ENCODE assay signal across 8 cellular contexts in the genomic region with DNA sequence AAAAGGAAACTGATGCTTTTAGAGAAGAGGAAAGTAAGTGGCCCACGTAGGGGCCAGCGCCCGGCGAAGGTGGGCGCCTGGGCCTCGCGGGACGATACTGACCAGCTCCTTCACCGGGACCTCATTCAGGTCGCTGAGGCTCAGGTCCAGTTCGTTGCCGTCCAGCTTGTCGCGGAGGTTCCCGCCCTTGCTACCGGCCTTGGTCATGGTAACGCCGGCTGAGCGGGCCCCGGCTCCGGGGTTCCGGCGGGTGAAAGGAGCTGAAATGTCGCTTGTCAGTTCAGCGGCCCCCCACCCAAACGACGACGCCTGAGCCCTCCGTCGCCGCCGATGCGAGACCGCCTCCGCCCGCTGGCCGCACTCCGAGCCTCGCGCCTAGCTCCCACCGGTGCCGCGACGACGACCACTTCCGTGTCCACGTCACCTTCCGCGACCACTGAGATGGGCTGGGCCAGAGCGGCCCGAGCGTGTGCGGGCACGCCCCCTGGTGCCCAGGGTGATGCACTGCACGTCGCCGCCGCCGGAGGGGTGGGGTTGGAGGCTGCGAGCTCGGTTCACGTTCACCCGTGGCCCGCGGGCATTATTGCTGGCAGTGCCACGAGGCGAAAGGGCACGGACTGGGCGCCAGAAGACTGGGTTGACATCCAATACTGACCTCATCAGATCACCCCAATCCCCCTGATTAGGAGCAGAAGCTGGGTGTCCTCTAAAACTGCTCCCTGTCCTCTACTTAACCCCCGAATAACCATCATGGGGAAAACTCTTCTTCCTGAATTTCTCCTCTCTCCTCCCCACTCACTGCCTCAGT. TPM values are rescaled to one million over a fixed set of nuclear protein-coding genes. Genes with fewer than 3 reads are reported as not detected.
DNase-seq lines count a peak whose midpoint lies in the region; TF ChIP-seq lines count a peak whose summit lies in the region.

LRRC59 (minus strand) TSS at position 413 of the 808 bp plus-strand sequence; CDS start at position 207, 206 bp downstream.

- H3K27ac ChIP-seq in SJSA1 = peak within 1 kb of the TSS; percentile 78
- no peak within 1 kb of the TSS for H3K27ac ChIP-seq in neuronal stem cell (replicated peaks; ENCODE audit: low read length)
- H3K27ac ChIP-seq in subcutaneous abdominal adipose tissue (ENCODE audit: low read depth, low read length) = peak within 1 kb of the TSS; percentile 89

- no peaks in the 10 kb centered on the region for H3K9me2 ChIP-seq in Loucy (replicated peaks; ENCODE audit: low read depth, low read length)

- no CpG with 5 or more reads among the region's 70 CpGs for WGBS in neuronal stem cell (ENCODE audit: extremely low coverage in 2 of 2, insufficient read length in 2 of 2, insufficient replicate concordance in 1 of 2), 2 donors

- no peaks in the 10 kb centered on the region for H3K9me3 ChIP-seq in Loucy (ENCODE audit: insufficient read depth, low read depth, low read length)
- 0 out of 2 replicates have a peak, but pooled peaks cover 3% of the 10 kb centered on the region for H3K9me3 ChIP-seq in SJSA1 (replicated peaks)
- peaks cover 0 to 4% of the 10 kb centered on the region in 2 donors for H3K9me3 ChIP-seq in neuronal stem cell (replicated peaks in 1 of 2; ENCODE audit: control insufficient read depth in 2 of 2, insufficient read depth in 1 of 2, low read depth in 1 of 2, low read length in 2 of 2)
- H3K9me3 ChIP-seq in subcutaneous abdominal adipose tissue (ENCODE audit: control insufficient read depth in 5 of 5, low read length in 5 of 5) = no peaks in the 10 kb centered on the region

- peak within 1 kb of the TSS; percentile 81 for H3K18ac ChIP-seq in neuronal stem cell (ENCODE audit: low read length)

- peak within 1 kb of the TSS; percentile 83 for H3K23ac ChIP-seq in neuronal stem cell (ENCODE audit: low read depth, low read length, poor library complexity)

- no peak within 1 kb of the TSS for H3K4ac ChIP-seq in neuronal stem cell (ENCODE audit: low read length)

- H3K36me3 ChIP-seq in H7 (replicated peaks; ENCODE audit: control insufficient read depth, insufficient read depth, low read length) (peaks cover 25% of the 10 kb centered on the region), Loucy (ENCODE audit: insufficient read depth, low read length) (peaks cover 26% of the 10 kb centered on the region; the same call in 1 of the 2 replicates), SJSA1 (peaks cover 48% of the 10 kb centered on the region), neuronal stem cell (replicated peaks in 1 of 2; ENCODE audit: control insufficient read depth in 2 of 2, insufficient read depth in 2 of 2, low read length in 2 of 2) (peaks cover 20 to 38% of the 10 kb centered on the region in 2 donors), subcutaneous abdominal adipose tissue (ENCODE audit: control insufficient read depth in 5 of 5, insufficient read depth in 5 of 5, low read length in 5 of 5) (peaks cover 15 to 28% (median 26%) of the 10 kb centered on the region in 5 donors)

- no peak within 1 kb of the TSS for H2BK5ac ChIP-seq in neuronal stem cell (ENCODE audit: low read length)

- H3K4me3 ChIP-seq in H7 (ENCODE audit: insufficient read depth, low read depth, low read length) = peak within 1 kb of the TSS; percentile 87
- H3K4me3 ChIP-seq in Loucy (ENCODE audit: low read length, poor library complexity, severe bottlenecking) = peak within 1 kb of the TSS; percentile 98
- H3K4me3 ChIP-seq in SJSA1 = peak within 1 kb of the TSS; percentile 79
- peak within 1 kb of the TSS; percentile 94 to 96 for H3K4me3 ChIP-seq in neuronal stem cell (ENCODE audit: low read length in 2 of 2)
- H3K4me3 ChIP-seq in subcutaneous abdominal adipose tissue (ENCODE audit: low read depth in 1 of 5, low read length in 5 of 5) = peak within 1 kb of the TSS; percentile 92 to 96 (median 93)

- H3K4me2 ChIP-seq in Loucy (ENCODE audit: low read depth, low read length, poor library complexity, severe bottlenecking) (peak within 1 kb of the TSS; percentile 96), neuronal stem cell (ENCODE audit: insufficient read depth, low read length, poor library complexity, severe bottlenecking) (peak within 1 kb of the TSS; percentile 74)

- no peak within 1 kb of the TSS for H2BK15ac ChIP-seq in neuronal stem cell (ENCODE audit: low read length)

- H2BK12ac ChIP-seq in neuronal stem cell (ENCODE audit: low read length) = no peak within 1 kb of the TSS

- no peaks in the 10 kb centered on the region for H3K27me3 ChIP-seq in H7 (ENCODE audit: control insufficient read depth, insufficient read depth, low read length)
- no peaks in the 10 kb centered on the region for H3K27me3 ChIP-seq in Loucy (ENCODE audit: insufficient read depth, low read length, poor library complexity, severe bottlenecking)
- no peaks in the 10 kb centered on the region for H3K27me3 ChIP-seq in SJSA1 (replicated peaks)
- no peaks in the 10 kb centered on the region for H3K27me3 ChIP-seq in neuronal stem cell (ENCODE audit: control insufficient read depth in 3 of 3, insufficient read depth in 3 of 3, low read depth in 1 of 3, low read length in 3 of 3)
- H3K27me3 ChIP-seq in subcutaneous abdominal adipose tissue (ENCODE audit: control insufficient read depth in 5 of 5, insufficient read depth in 4 of 5, low read length in 5 of 5) = no peaks in the 10 kb centered on the region

- DNase-seq in GF-D8 (lab: John Stamatoyannopoulos, UW) = peak; percentile 35
- DNase-seq in H7 = peak; percentile 95
- DNase-seq in SJSA1 (ENCODE audit: low read depth in 1 of 2, low spot score in 2 of 2) = peak; percentile 93 to 95
- peak; percentile 77 to 90 (median 84) for DNase-seq in activated naive CD4-positive, alpha-beta T cell (lab: John Stamatoyannopoulos, UW)
- DNase-seq in foreskin melanocyte = peak; percentile 76
- peak; percentile 80 for DNase-seq in neuronal stem cell (ENCODE audit: low spot score)

- peak; percentile 86 for TF ChIP-seq CTCF in Loucy (conservative IDR thresholded peaks at IDR 0.05; ENCODE audit: low read length)

- H3K9ac ChIP-seq in Loucy (ENCODE audit: low read depth, low read length, poor library complexity, severe bottlenecking) = peak within 1 kb of the TSS; percentile 98
- peak within 1 kb of the TSS; percentile 82 for H3K9ac ChIP-seq in neuronal stem cell (ENCODE audit: low read depth, low read length, poor library complexity)
- peak within 1 kb of the TSS; percentile 93 to 100 (median 99) for H3K9ac ChIP-seq in subcutaneous abdominal adipose tissue (ENCODE audit: low read length in 5 of 5)

- peaks cover 2% of the 10 kb centered on the region for H3K79me1 ChIP-seq in neuronal stem cell (ENCODE audit: low read depth, low read length)

- H2AFZ ChIP-seq in Loucy (ENCODE audit: low read length) (peak within 1 kb of the TSS; percentile 99), neuronal stem cell (ENCODE audit: low read length) (peak within 1 kb of the TSS; percentile 81)

- no peak within 1 kb of the TSS for H4K91ac ChIP-seq in neuronal stem cell (ENCODE audit: low read depth, low read length, poor library complexity)

- peaks cover 45% of the 10 kb centered on the region for H4K20me1 ChIP-seq in Loucy (ENCODE audit: insufficient read depth, low read length, poor library complexity, severe bottlenecking)

- peak within 1 kb of the TSS; percentile 60 for H2AK5ac ChIP-seq in neuronal stem cell (ENCODE audit: low read depth, low read length)

- no peaks in the 10 kb centered on the region for H3F3A ChIP-seq in Loucy (ENCODE audit: low read depth)

- H3K14ac ChIP-seq in neuronal stem cell (ENCODE audit: low read length) = peak within 1 kb of the TSS; percentile 33

- no peak within 1 kb of the TSS for H2BK120ac ChIP-seq in neuronal stem cell (ENCODE audit: low read depth, low read length)

- no peak within 1 kb of the TSS for H4K8ac ChIP-seq in neuronal stem cell (ENCODE audit: low read depth, low read length)

- H3K4me1 ChIP-seq in Loucy (ENCODE audit: insufficient read depth, low read length, poor library complexity, severe bottlenecking) (peaks cover 25% of the 10 kb centered on the region), SJSA1 (replicated peaks) (peaks cover 18% of the 10 kb centered on the region), neuronal stem cell (ENCODE audit: control insufficient read depth in 2 of 2, insufficient read depth in 1 of 2, low read depth in 1 of 2, low read length in 2 of 2) (peaks cover 10% of the 10 kb centered on the region in 2 donors), subcutaneous abdominal adipose tissue (ENCODE audit: control insufficient read depth in 5 of 5, insufficient read depth in 5 of 5, low read length in 5 of 5) (peaks cover 9 to 30% (median 27%) of the 10 kb centered on the region in 5 donors)

- peaks cover 50% of the 10 kb centered on the region for H3K79me2 ChIP-seq in Loucy (ENCODE audit: insufficient read depth, low read length)

RNA-seq across cellular contexts. Expression of gene LRRC59, which starts in this region (rescaled TPM):
- total RNA-seq in H7 (2014; rRNA removed; shearing (Covaris generic)) = 105 and 119 TPM in 2 replicates
- 321 and 329 TPM in 2 replicates for total RNA-seq in SJSA1 (2014; rRNA removed; shearing (Covaris generic))
- 47.4 TPM for polyA plus RNA-seq in neuronal stem cell (2013, experiment 1 of 2)
- 46.5 TPM for polyA plus RNA-seq in neuronal stem cell (2013, experiment 2 of 2)

Comparison
In these comparisons a context has a peak if more than half of its experiments do, and no peak if none do; other contexts are left out.
1. DNase-seq: peak in every context shown above with its lines; median percentile 95 in H7; 94 in SJSA1; 84 in activated naive CD4-positive, alpha-beta T cell; 80 in neuronal stem cell; 76 in foreskin melanocyte; 35 in GF-D8.